In genomic region chr20:36527331-36528125, GRCh38 we compare ENCODE assay signal across 21 cellular contexts. TPM values are rescaled to one million over a fixed set of nuclear protein-coding genes. Genes with fewer than 3 reads are reported as not detected.
DNase-seq lines count a peak whose midpoint lies in the region; FAIRE-seq and TF ChIP-seq lines count a peak whose summit lies in the region.
"Had no signal": no experiment of that assay in that cellular context is flagged by ENCODE, and none has a peak within 500 bp of the region (broad histone marks: within the 10 kb centered on the region; RNA-seq: fewer than 3 reads in every experiment).

No MANE protein-coding gene starts in this region.

- no peaks in the 10 kb centered on the region for H3K27me3 ChIP-seq in esophagus squamous epithelium
- H3K27me3 ChIP-seq in mesenchymal stem cell (ENCODE audit: control insufficient read depth in 1 of 2, insufficient read depth in 1 of 2, low read length in 2 of 2), result no peaks in the 10 kb centered on the region
- H3K27me3 ChIP-seq in small intestine (ENCODE audit: control insufficient read depth in 2 of 2, insufficient read depth in 2 of 2, low read length in 2 of 2), result no peaks in the 10 kb centered on the region
- no peaks in the 10 kb centered on the region for H3K27me3 ChIP-seq in hepatocyte
- H3K27me3 ChIP-seq: gastrocnemius medialis, neural progenitor cell, tibial nerve had no signal

- no peak overlapping the region for H3K23ac ChIP-seq in mesenchymal stem cell (ENCODE audit: low read length in 2 of 2)

- H3K4ac ChIP-seq in mesenchymal stem cell (ENCODE audit: low read depth in 1 of 2, low read length in 2 of 2), result no peak overlapping the region

- H2AK5ac ChIP-seq in mesenchymal stem cell (ENCODE audit: low read length, severe bottlenecking), result no peak overlapping the region

- WGBS in esophagus squamous epithelium, 2 donors, result 86 to 89% methylated on average over 22 to 32 of the region's 32 CpGs
- WGBS in mesenchymal stem cell, result 99% methylated on average over 24 of the region's 32 CpGs
- WGBS in small intestine, 3 donors, result 88 to 92% (median 91%) methylated on average over 29 to 32 of the region's 32 CpGs
- 94% methylated on average over 32 of the region's 32 CpGs for WGBS in hepatocyte (ENCODE audit: low lambda C conversion rate, missing lambda C conversion rate)

- H3K4me3 ChIP-seq in OCI-LY7 (ENCODE audit: low read depth, low read length, poor library complexity, severe bottlenecking), result no peak overlapping the region
- no peak overlapping the region for H3K4me3 ChIP-seq in esophagus squamous epithelium
- no peak overlapping the region for H3K4me3 ChIP-seq in mesenchymal stem cell (ENCODE audit: insufficient read depth in 1 of 2, low read depth in 1 of 2, low read length in 2 of 2)
- no peak overlapping the region for H3K4me3 ChIP-seq in small intestine (ENCODE audit: low read depth in 1 of 2, low read length in 2 of 2)
- no peak overlapping the region for H3K4me3 ChIP-seq in hepatocyte
- H3K4me3 ChIP-seq: gastrocnemius medialis, lung, neural progenitor cell, tibial nerve had no signal

- H4K8ac ChIP-seq in mesenchymal stem cell (ENCODE audit: low read length), result no peak overlapping the region

- no peak overlapping the region for H3K18ac ChIP-seq in mesenchymal stem cell (ENCODE audit: low read depth in 1 of 2, low read length in 2 of 2)

- intact Hi-C loops in OCI-LY7 (cut with micrococcal nuclease; ENCODE audit: unreplicated experiment) (no loop called here), esophagus squamous epithelium (cut with DNase I) (no loop called here)

- no peak overlapping the region for H3K4me2 ChIP-seq in OCI-LY7 (ENCODE audit: low read length)
- no peak overlapping the region for H3K4me2 ChIP-seq in mesenchymal stem cell (ENCODE audit: low read length, poor library complexity, severe bottlenecking)
- H3K4me2 ChIP-seq in hepatocyte, result no peak overlapping the region
- H3K4me2 ChIP-seq: neural progenitor cell, SK-N-SH had no signal

- H2BK120ac ChIP-seq in mesenchymal stem cell (ENCODE audit: low read depth, low read length), result no peak overlapping the region

- H3K27ac ChIP-seq in OCI-LY7 (ENCODE audit: low read depth, low read length, poor library complexity, severe bottlenecking) (no peak overlapping the region), esophagus squamous epithelium (peak overlapping the region in 3 of 4 donors; percentile 62 to 75 (median 69)), mesenchymal stem cell (ENCODE audit: low read length, poor library complexity, severe bottlenecking) (no peak overlapping the region), small intestine (ENCODE audit: low read depth in 1 of 2, low read length in 1 of 2) (no peak overlapping the region), hepatocyte (no peak overlapping the region)
- H3K27ac ChIP-seq: gastrocnemius medialis, neural progenitor cell had no signal

- CTCF ChIA-PET in OCI-LY7 (lab: Charles Lee; ENCODE audit: unreplicated experiment), result no interaction called here

- DNase-seq in G401 (ENCODE audit: low spot score) (peak; percentile 41), OCI-LY7 (ENCODE audit: low spot score) (no peak), esophagus squamous epithelium (lab: John Stamatoyannopoulos, UW) (no peak), progenitor cell of endocrine pancreas (ENCODE audit: low spot score, unreplicated experiment) (no peak), NCI-H2029 (lab: John Stamatoyannopoulos, UW) (no peak), mesenchymal stem cell (no peak), small intestine (no peak), hepatocyte (ENCODE audit: low spot score) (no peak)
- DNase-seq: activated CD4-positive, alpha-beta T cell treated with anti-CD3 and anti-CD28 coated beads, Interleukin-2, amount 50 U/mL, for 4 hours; activated T-cell treated with anti-CD3 and anti-CD28 coated beads, Interleukin-2, amount 50 U/mL, for 24 hours; NCI-H187 treated with DMSO at 0.1 percent for 48 hours; NCI-H526 treated with DMSO at 0.1 percent for 48 hours; OCI-M1; SK-N-SH; stimulated activated CD4-positive, alpha-beta T cell treated with anti-CD3 and anti-CD28 coated beads, Interleukin-2, amount 100 ng/mL, for 48 hours had no signal

- H3K27me3 Mint-ChIP-seq in progenitor cell of endocrine pancreas, result no peaks in the 10 kb centered on the region
- H3K27me3 Mint-ChIP-seq: activated T-cell treated with anti-CD3 and anti-CD28 coated beads, Interleukin-2, amount 50 U/mL, for 24 hours; B cell had no signal

- no peak overlapping the region for H4K91ac ChIP-seq in mesenchymal stem cell (ENCODE audit: low read length)

- no peak overlapping the region for H2BK12ac ChIP-seq in mesenchymal stem cell (ENCODE audit: low read length in 2 of 2)

- H3K4me1 ChIP-seq in OCI-LY7 (ENCODE audit: insufficient read depth, low read length, poor library complexity, severe bottlenecking), result peaks cover 7% of the 10 kb centered on the region
- H3K4me1 ChIP-seq in esophagus squamous epithelium, result peaks cover 0 to 10% (median 0%) of the 10 kb centered on the region in 3 donors
- H3K4me1 ChIP-seq in mesenchymal stem cell (ENCODE audit: control insufficient read depth, insufficient read depth, low read depth, low read length), result peaks cover 13% of the 10 kb centered on the region
- no peaks in the 10 kb centered on the region for H3K4me1 ChIP-seq in small intestine (ENCODE audit: control insufficient read depth in 2 of 2, insufficient read depth in 1 of 2, low read depth in 1 of 2, low read length in 1 of 2)
- no peaks in the 10 kb centered on the region for H3K4me1 ChIP-seq in hepatocyte (ENCODE audit: insufficient read depth)
- H3K4me1 ChIP-seq: gastrocnemius medialis, neural progenitor cell had no signal

- H2AFZ ChIP-seq in OCI-LY7 (ENCODE audit: low read length), result no peak overlapping the region
- no peak overlapping the region for H2AFZ ChIP-seq in mesenchymal stem cell (ENCODE audit: low read depth, low read length)
- H2AFZ ChIP-seq in hepatocyte, result no peak overlapping the region
- H2AFZ ChIP-seq: neural progenitor cell had no signal

- TF ChIP-seq CTCF in OCI-LY7 (conservative IDR thresholded peaks at IDR 0.05; ENCODE audit: low read length) (no peak), esophagus squamous epithelium (IDR thresholded peaks at IDR 0.05) (no peak), progenitor cell of endocrine pancreas (IDR thresholded peaks at IDR 0.05; ENCODE audit: unreplicated experiment) (no peak), hepatocyte (IDR thresholded peaks at IDR 0.05; ENCODE audit: poor library complexity) (no peak)

- H3K9me3 ChIP-seq in OCI-LY7 (ENCODE audit: low read length), result no peaks in the 10 kb centered on the region
- H3K9me3 ChIP-seq in esophagus squamous epithelium, result no peaks in the 10 kb centered on the region
- no peaks in the 10 kb centered on the region for H3K9me3 ChIP-seq in mesenchymal stem cell (ENCODE audit: control insufficient read depth, low read length)
- H3K9me3 ChIP-seq in small intestine (ENCODE audit: control insufficient read depth, low read depth), result no peaks in the 10 kb centered on the region
- H3K9me3 ChIP-seq in hepatocyte (ENCODE audit: low read depth), result no peaks in the 10 kb centered on the region
- H3K9me3 ChIP-seq: gastrocnemius medialis, SK-N-SH, tibial nerve had no signal

- H3K9me2 ChIP-seq in OCI-LY7 (ENCODE audit: insufficient read depth, low read length), result no peaks in the 10 kb centered on the region
- no peaks in the 10 kb centered on the region for H3K9me2 ChIP-seq in hepatocyte (replicated peaks; ENCODE audit: insufficient read depth)
- H3K9me2 ChIP-seq: SK-N-SH had no signal

- peaks cover 14% of the 10 kb centered on the region for H3K36me3 Mint-ChIP-seq in progenitor cell of endocrine pancreas (ENCODE audit: insufficient read depth)

- no peak overlapping the region for H2BK15ac ChIP-seq in mesenchymal stem cell (ENCODE audit: low read depth, poor library complexity, severe bottlenecking)

- H3K79me1 ChIP-seq in mesenchymal stem cell (replicated peaks; ENCODE audit: low read length, poor library complexity, severe bottlenecking), result peaks cover 16% of the 10 kb centered on the region

- no peak overlapping the region for H2BK5ac ChIP-seq in mesenchymal stem cell (ENCODE audit: low read depth, low read length, poor library complexity, severe bottlenecking)

- no peaks in the 10 kb centered on the region for H3K79me2 ChIP-seq in OCI-LY7 (ENCODE audit: insufficient read depth, low read depth, low read length)
- peaks cover 4% of the 10 kb centered on the region for H3K79me2 ChIP-seq in hepatocyte

- no peak overlapping the region for H3K14ac ChIP-seq in mesenchymal stem cell (ENCODE audit: low read length in 2 of 2)

- BruUV-seq in OCI-LY7 (replicated peaks; lab: Mats Ljungman, UMichigan), result TSS peak; percentile 83

- no peaks in the 10 kb centered on the region for H3K9me3 Mint-ChIP-seq in progenitor cell of endocrine pancreas (ENCODE audit: low read depth)
- H3K9me3 Mint-ChIP-seq: activated T-cell treated with anti-CD3 and anti-CD28 coated beads, Interleukin-2, amount 50 U/mL, for 24 hours; neural progenitor cell had no signal

- no peak overlapping the region for H3K9ac ChIP-seq in mesenchymal stem cell (ENCODE audit: low read length)
- H3K9ac ChIP-seq: neural progenitor cell, SK-N-SH had no signal

- in situ Hi-C loops in G401 (cut with HindIII; ENCODE audit: low sequenced_read_pairs), result no loop called here

- no peak overlapping the region for H3K4me3 Mint-ChIP-seq in progenitor cell of endocrine pancreas (ENCODE audit: low read depth)
- H3K4me3 Mint-ChIP-seq: activated T-cell treated with anti-CD3 and anti-CD28 coated beads, Interleukin-2, amount 50 U/mL, for 24 hours; B cell; neural progenitor cell had no signal

- peak overlapping the region; percentile 22 for H3K27ac Mint-ChIP-seq in progenitor cell of endocrine pancreas
- H3K27ac Mint-ChIP-seq: activated T-cell treated with anti-CD3 and anti-CD28 coated beads, Interleukin-2, amount 50 U/mL, for 24 hours; B cell; neural progenitor cell had no signal

- peaks cover 42% of the 10 kb centered on the region for H3K36me3 ChIP-seq in OCI-LY7 (ENCODE audit: insufficient read depth, low read length)
- peaks cover 23 to 64% (median 25%) of the 10 kb centered on the region in 3 donors for H3K36me3 ChIP-seq in esophagus squamous epithelium
- peaks cover 78 to 86% of the 10 kb centered on the region in 2 experiments for H3K36me3 ChIP-seq in mesenchymal stem cell (ENCODE audit: control insufficient read depth in 1 of 2, insufficient read depth in 2 of 2, low read depth in 1 of 2, low read length in 2 of 2)
- H3K36me3 ChIP-seq in small intestine (ENCODE audit: control insufficient read depth in 2 of 2, insufficient read depth in 2 of 2, low read length in 2 of 2), result peaks cover 10 to 26% of the 10 kb centered on the region in 2 donors
- H3K36me3 ChIP-seq in hepatocyte (replicated peaks; ENCODE audit: insufficient read depth, low read depth), result no peaks in the 10 kb centered on the region

- FAIRE-seq in small intestine (lab: Jason Lieb, UNC), result no peak
- FAIRE-seq: colon had no signal

- H4K20me1 ChIP-seq in OCI-LY7 (ENCODE audit: insufficient read depth, low read length), result no peaks in the 10 kb centered on the region
- H4K20me1 ChIP-seq in hepatocyte (ENCODE audit: insufficient read depth, poor library complexity, severe bottlenecking), result no peaks in the 10 kb centered on the region

- no peaks in the 10 kb centered on the region for H3K4me1 Mint-ChIP-seq in progenitor cell of endocrine pancreas (ENCODE audit: low read depth)

- POLR2A ChIA-PET in OCI-LY7 (lab: Charles Lee), result no interaction called here

- TF ChIP-seq POLR2A in esophagus squamous epithelium (IDR thresholded peaks at IDR 0.05), result no peak

RNA-seq across cellular contexts. Expression of gene MYL9, which starts 13.8 kb away (rescaled TPM):
- 28.2 and 41.4 TPM in 2 replicates for total RNA-seq in G401 (2014; rRNA removed; shearing (Covaris generic))
- not detected in 2 replicates for total RNA-seq in OCI-LY7 (2014; rRNA removed; shearing (Covaris generic))
- total RNA-seq in OCI-LY7 (2022), result not detected in 2 replicates
- total RNA-seq in esophagus squamous epithelium, result 100 to 1,000 TPM in 1 of 4 donors, 10 to 100 TPM in 3; 10.7 to 313 (median 60.7) TPM
- 31.0 and 46.0 TPM in 2 replicates for total RNA-seq in progenitor cell of endocrine pancreas
- 959 TPM for polyA plus RNA-seq in mesenchymal stem cell (2013, experiment 1 of 2)
- 955 TPM for polyA plus RNA-seq in mesenchymal stem cell (2013, experiment 2 of 2)
- polyA plus RNA-seq in small intestine, result 10 to 100 TPM in 2 of 3 donors, 1 to 10 TPM in 1; 7.4 to 91.2 (median 34.6) TPM
- total RNA-seq in hepatocyte, result 31.8 and 46.0 TPM in 2 replicates
- 169 and 175 TPM in 2 replicates for polyA plus RNA-seq in hepatocyte
- polyA plus RNA-seq: SK-N-SH had no signal

RNA-seq across cellular contexts. Expression of gene TGIF2, which starts 45.9 kb away (rescaled TPM):
- total RNA-seq in G401 (2014; rRNA removed; shearing (Covaris generic)), result 17.0 and 17.2 TPM in 2 replicates
- 26.6 and 41.3 TPM in 2 replicates for total RNA-seq in OCI-LY7 (2014; rRNA removed; shearing (Covaris generic))
- total RNA-seq in OCI-LY7 (2022), result 45.2 and 49.4 TPM in 2 replicates
- 10 to 100 TPM in 1 of 4 donors, 1 to 10 TPM in 3; 3.4 to 10.9 (median 7.1) TPM for total RNA-seq in esophagus squamous epithelium
- total RNA-seq in progenitor cell of endocrine pancreas, result 121 and 140 TPM in 2 replicates
- polyA plus RNA-seq in mesenchymal stem cell (2013, experiment 1 of 2), result 16.5 TPM
- 16.7 TPM for polyA plus RNA-seq in mesenchymal stem cell (2013, experiment 2 of 2)
- polyA plus RNA-seq in small intestine, result 1 to 10 TPM in 2 of 3 donors, under 1 TPM in 1; 0.45 to 8.1 (median 3.0) TPM
- total RNA-seq in hepatocyte, result 27.0 and 30.6 TPM in 2 replicates
- 32.4 and 38.5 TPM in 2 replicates for polyA plus RNA-seq in hepatocyte

Comparison
In these comparisons a context has a peak if more than half of its experiments do, and no peak if none do; other contexts are left out.
1. H3K27ac ChIP-seq: peak in esophagus squamous epithelium (3 of 4); none in OCI-LY7 (single experiment), mesenchymal stem cell (single experiment), small intestine (0 of 2) and hepatocyte (single experiment).
2. RNA of gene MYL9, which starts 13.8 kb away (total RNA-seq): 10.7 to 313 TPM in esophagus squamous epithelium, 28.2 to 41.4 TPM in G401, 31.8 to 46.0 TPM in hepatocyte and 31.0 to 46.0 TPM in progenitor cell of endocrine pancreas; not detected in OCI-LY7; every median in the first group is over 10 times any median in the second.